Comparison of ENCODE assay signal across 1 cellular context in genomic region chr20:33686008-33686983, GRCh38.
A peak's percentile ranks its signal among the peaks of the same experiment; 100 is the strongest.
TF ChIP-seq lines count a peak whose summit lies in the region.

E2F1 (minus strand) TSS chr20:33686385; CDS start chr20:33686264, 121 bp downstream.

TF ChIP-seq in HepG2, 621 proteins besides CTCF, POLR2A, EP300 and RAD21 (continued from another document and continues in another):
- TF ChIP-seq PATZ1 (CRISPR knock-in tag; IDR thresholded peaks at IDR 0.05): peak; percentile 76; the same call in 1 of the 2 replicates
- peak; percentile 80 for TF ChIP-seq PHF21A (CRISPR knock-in tag; IDR thresholded peaks at IDR 0.05)
- peak; percentile 70 for TF ChIP-seq PHF5A (CRISPR knock-in tag; IDR thresholded peaks at IDR 0.05; ENCODE audit: low read depth, unreplicated experiment)
- TF ChIP-seq ZNF12 (CRISPR knock-in tag; IDR thresholded peaks at IDR 0.05): peak; percentile 25; the same call in 1 of the 2 replicates
- TF ChIP-seq MAX (IDR thresholded peaks at IDR 0.05): peak; percentile 98
- peak; percentile 52; the same call in 1 of the 2 replicates for TF ChIP-seq SKIL (CRISPR knock-in tag; IDR thresholded peaks at IDR 0.05; ENCODE audit: borderline replicate concordance)
- TF ChIP-seq ZBTB25 (CRISPR knock-in tag; IDR thresholded peaks at IDR 0.05): peak; percentile 79; the same call in 1 of the 2 replicates
- no peak for TF ChIP-seq ZNF552 (CRISPR knock-in tag; IDR thresholded peaks at IDR 0.05; ENCODE audit: borderline replicate concordance)
- TF ChIP-seq ZNF740 (CRISPR knock-in tag; IDR thresholded peaks at IDR 0.05): no peak
- TF ChIP-seq GLMP (CRISPR knock-in tag; IDR thresholded peaks at IDR 0.05; ENCODE audit: borderline replicate concordance): no peak
- no peak for TF ChIP-seq ZSCAN29 (CRISPR knock-in tag; conservative IDR thresholded peaks at IDR 0.05)
- TF ChIP-seq FOSL2 (CRISPR knock-in tag; IDR thresholded peaks at IDR 0.05): no peak
- TF ChIP-seq HNF4A (CRISPR knock-in tag; IDR thresholded peaks at IDR 0.05): no peak
- peak; percentile 81; the same call in 1 of the 2 replicates for TF ChIP-seq ZSCAN9 (CRISPR knock-in tag; IDR thresholded peaks at IDR 0.05; ENCODE audit: borderline replicate concordance)
- peak; percentile 46; the same call in 1 of the 2 replicates for TF ChIP-seq ZNF280D (CRISPR knock-in tag; IDR thresholded peaks at IDR 0.05)
- peak; percentile 77 for TF ChIP-seq ZNF589 (CRISPR knock-in tag; conservative IDR thresholded peaks at IDR 0.05)
- TF ChIP-seq ZC3H4 (CRISPR knock-in tag; IDR thresholded peaks at IDR 0.05; ENCODE audit: borderline replicate concordance): 0 out of 2 replicates have a peak, but pooled peaks have one; percentile 29
- TF ChIP-seq ZNF775 (CRISPR knock-in tag; IDR thresholded peaks at IDR 0.05; ENCODE audit: borderline replicate concordance): no peak
- TF ChIP-seq CREB3 (CRISPR knock-in tag; IDR thresholded peaks at IDR 0.05): peak; percentile 90; the same call in 1 of the 2 replicates
- no peak for TF ChIP-seq KIAA2018 (CRISPR knock-in tag; IDR thresholded peaks at IDR 0.05; ENCODE audit: borderline replicate concordance)
- TF ChIP-seq ZNF709 (CRISPR knock-in tag; IDR thresholded peaks at IDR 0.05): no peak; the same call in none of the 2 replicates
- peak; percentile 85 for TF ChIP-seq ZNF256 (CRISPR knock-in tag; conservative IDR thresholded peaks at IDR 0.05)
- peak; percentile 58 for TF ChIP-seq ELF1 (CRISPR knock-in tag; IDR thresholded peaks at IDR 0.05)
- peak; percentile 68; the same call in 1 of the 2 replicates for TF ChIP-seq ARHGAP35 (CRISPR knock-in tag; IDR thresholded peaks at IDR 0.05; ENCODE audit: borderline replicate concordance)
- TF ChIP-seq FOXP1 (IDR thresholded peaks at IDR 0.05): no peak
- TF ChIP-seq FOXP1 (CRISPR knock-in tag; IDR thresholded peaks at IDR 0.05): peak; percentile 16; the same call in 1 of the 2 replicates
- TF ChIP-seq LRRFIP1 (CRISPR knock-in tag; conservative IDR thresholded peaks at IDR 0.05): no peak
- TF ChIP-seq ZZZ3 (CRISPR knock-in tag; IDR thresholded peaks at IDR 0.05; ENCODE audit: borderline replicate concordance): 0 out of 2 replicates have a peak, but pooled peaks have one; percentile 39
- peak; percentile 76; the same call in 1 of the 2 replicates for TF ChIP-seq ZNF674 (CRISPR knock-in tag; IDR thresholded peaks at IDR 0.05; ENCODE audit: low read depth)
- TF ChIP-seq GLI4 (CRISPR knock-in tag; IDR thresholded peaks at IDR 0.05; ENCODE audit: borderline replicate concordance): no peak
- TF ChIP-seq NPAS2 (CRISPR knock-in tag; IDR thresholded peaks at IDR 0.05; ENCODE audit: borderline replicate concordance): no peak
- TF ChIP-seq ZBTB38 (CRISPR knock-in tag; IDR thresholded peaks at IDR 0.05): no peak
- TF ChIP-seq NONO (IDR thresholded peaks at IDR 0.05): no peak
- TF ChIP-seq NONO (CRISPR knock-in tag; conservative IDR thresholded peaks at IDR 0.05): peak; percentile 75; the same call in 1 of the 2 replicates
- 0 out of 2 replicates have a peak, but pooled peaks have one; percentile 64 for TF ChIP-seq FOXC1 (CRISPR knock-in tag; IDR thresholded peaks at IDR 0.05; ENCODE audit: borderline replicate concordance)
